1 cellular context compared by ENCODE assay signal in genomic region chr17:4711671-4712111, GRCh38.
A peak's percentile ranks its signal among the peaks of the same experiment; 100 is the strongest.
TF ChIP-seq lines count a peak whose summit lies in the region.

No MANE protein-coding gene starts in this region.

TF ChIP-seq in liver, 16 proteins besides CTCF, POLR2A, EP300 and RAD21 (continued from another document):
- TF ChIP-seq REST (IDR thresholded peaks at IDR 0.05) (peak; percentile 77), HNF4A (conservative IDR thresholded peaks at IDR 0.05) (peak; percentile 90), MAX (IDR thresholded peaks at IDR 0.05) (peak; percentile 56), YY1 (IDR thresholded peaks at IDR 0.05) (peak; percentile 34)
TF ChIP-seq in liver: peak in this region for 11.
